Comparison of ENCODE assay signal across 1 cellular context in genomic region chr17:28357061-28357900, GRCh38.
A peak's percentile ranks its signal among the peaks of the same experiment; 100 is the strongest.
TF ChIP-seq lines count a peak whose summit lies in the region.

POLDIP2 (minus strand) TSS chr17:28357527; CDS start chr17:28357448, 79 bp downstream.

TF ChIP-seq in HepG2, 621 proteins besides CTCF, POLR2A, EP300 and RAD21 (continued from another document and continues in another):
- TF ChIP-seq, protein P1, sequence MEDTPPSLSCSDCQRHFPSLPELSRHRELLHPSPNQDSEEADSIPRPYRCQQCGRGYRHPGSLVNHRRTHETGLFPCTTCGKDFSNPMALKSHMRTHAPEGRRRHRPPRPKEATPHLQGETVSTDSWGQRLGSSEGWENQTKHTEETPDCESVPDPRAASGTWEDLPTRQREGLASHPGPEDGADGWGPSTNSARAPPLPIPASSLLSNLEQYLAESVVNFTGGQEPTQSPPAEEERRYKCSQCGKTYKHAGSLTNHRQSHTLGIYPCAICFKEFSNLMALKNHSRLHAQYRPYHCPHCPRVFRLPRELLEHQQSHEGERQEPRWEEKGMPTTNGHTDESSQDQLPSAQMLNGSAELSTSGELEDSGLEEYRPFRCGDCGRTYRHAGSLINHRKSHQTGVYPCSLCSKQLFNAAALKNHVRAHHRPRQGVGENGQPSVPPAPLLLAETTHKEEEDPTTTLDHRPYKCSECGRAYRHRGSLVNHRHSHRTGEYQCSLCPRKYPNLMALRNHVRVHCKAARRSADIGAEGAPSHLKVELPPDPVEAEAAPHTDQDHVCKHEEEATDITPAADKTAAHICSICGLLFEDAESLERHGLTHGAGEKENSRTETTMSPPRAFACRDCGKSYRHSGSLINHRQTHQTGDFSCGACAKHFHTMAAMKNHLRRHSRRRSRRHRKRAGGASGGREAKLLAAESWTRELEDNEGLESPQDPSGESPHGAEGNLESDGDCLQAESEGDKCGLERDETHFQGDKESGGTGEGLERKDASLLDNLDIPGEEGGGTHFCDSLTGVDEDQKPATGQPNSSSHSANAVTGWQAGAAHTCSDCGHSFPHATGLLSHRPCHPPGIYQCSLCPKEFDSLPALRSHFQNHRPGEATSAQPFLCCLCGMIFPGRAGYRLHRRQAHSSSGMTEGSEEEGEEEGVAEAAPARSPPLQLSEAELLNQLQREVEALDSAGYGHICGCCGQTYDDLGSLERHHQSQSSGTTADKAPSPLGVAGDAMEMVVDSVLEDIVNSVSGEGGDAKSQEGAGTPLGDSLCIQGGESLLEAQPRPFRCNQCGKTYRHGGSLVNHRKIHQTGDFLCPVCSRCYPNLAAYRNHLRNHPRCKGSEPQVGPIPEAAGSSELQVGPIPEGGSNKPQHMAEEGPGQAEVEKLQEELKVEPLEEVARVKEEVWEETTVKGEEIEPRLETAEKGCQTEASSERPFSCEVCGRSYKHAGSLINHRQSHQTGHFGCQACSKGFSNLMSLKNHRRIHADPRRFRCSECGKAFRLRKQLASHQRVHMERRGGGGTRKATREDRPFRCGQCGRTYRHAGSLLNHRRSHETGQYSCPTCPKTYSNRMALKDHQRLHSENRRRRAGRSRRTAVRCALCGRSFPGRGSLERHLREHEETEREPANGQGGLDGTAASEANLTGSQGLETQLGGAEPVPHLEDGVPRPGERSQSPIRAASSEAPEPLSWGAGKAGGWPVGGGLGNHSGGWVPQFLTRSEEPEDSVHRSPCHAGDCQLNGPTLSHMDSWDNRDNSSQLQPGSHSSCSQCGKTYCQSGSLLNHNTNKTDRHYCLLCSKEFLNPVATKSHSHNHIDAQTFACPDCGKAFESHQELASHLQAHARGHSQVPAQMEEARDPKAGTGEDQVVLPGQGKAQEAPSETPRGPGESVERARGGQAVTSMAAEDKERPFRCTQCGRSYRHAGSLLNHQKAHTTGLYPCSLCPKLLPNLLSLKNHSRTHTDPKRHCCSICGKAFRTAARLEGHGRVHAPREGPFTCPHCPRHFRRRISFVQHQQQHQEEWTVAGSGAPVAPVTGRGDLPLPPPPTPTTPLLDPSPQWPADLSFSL (CRISPR knock-in tag; IDR thresholded peaks at IDR 0.05), result no peak
- TF ChIP-seq CBX1 (IDR thresholded peaks at IDR 0.05; ENCODE audit: low read depth), result no peak
- TF ChIP-seq, protein P2, sequence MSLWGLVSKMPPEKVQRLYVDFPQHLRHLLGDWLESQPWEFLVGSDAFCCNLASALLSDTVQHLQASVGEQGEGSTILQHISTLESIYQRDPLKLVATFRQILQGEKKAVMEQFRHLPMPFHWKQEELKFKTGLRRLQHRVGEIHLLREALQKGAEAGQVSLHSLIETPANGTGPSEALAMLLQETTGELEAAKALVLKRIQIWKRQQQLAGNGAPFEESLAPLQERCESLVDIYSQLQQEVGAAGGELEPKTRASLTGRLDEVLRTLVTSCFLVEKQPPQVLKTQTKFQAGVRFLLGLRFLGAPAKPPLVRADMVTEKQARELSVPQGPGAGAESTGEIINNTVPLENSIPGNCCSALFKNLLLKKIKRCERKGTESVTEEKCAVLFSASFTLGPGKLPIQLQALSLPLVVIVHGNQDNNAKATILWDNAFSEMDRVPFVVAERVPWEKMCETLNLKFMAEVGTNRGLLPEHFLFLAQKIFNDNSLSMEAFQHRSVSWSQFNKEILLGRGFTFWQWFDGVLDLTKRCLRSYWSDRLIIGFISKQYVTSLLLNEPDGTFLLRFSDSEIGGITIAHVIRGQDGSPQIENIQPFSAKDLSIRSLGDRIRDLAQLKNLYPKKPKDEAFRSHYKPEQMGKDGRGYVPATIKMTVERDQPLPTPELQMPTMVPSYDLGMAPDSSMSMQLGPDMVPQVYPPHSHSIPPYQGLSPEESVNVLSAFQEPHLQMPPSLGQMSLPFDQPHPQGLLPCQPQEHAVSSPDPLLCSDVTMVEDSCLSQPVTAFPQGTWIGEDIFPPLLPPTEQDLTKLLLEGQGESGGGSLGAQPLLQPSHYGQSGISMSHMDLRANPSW (CRISPR knock-in tag; IDR thresholded peaks at IDR 0.05; ENCODE audit: borderline replicate concordance), result no peak
- 0 out of 2 replicates have a peak, but pooled peaks have one; percentile 26 for TF ChIP-seq RERE (CRISPR knock-in tag; IDR thresholded peaks at IDR 0.05; ENCODE audit: low read depth)
- TF ChIP-seq STAG1 (CRISPR knock-in tag; IDR thresholded peaks at IDR 0.05), result no peak
- TF ChIP-seq IRX3 (CRISPR knock-in tag; IDR thresholded peaks at IDR 0.05; ENCODE audit: borderline replicate concordance, low read depth), result no peak
- TF ChIP-seq PHF5A (CRISPR knock-in tag; IDR thresholded peaks at IDR 0.05; ENCODE audit: low read depth, unreplicated experiment), result peak; percentile 81
- TF ChIP-seq, protein P3, sequence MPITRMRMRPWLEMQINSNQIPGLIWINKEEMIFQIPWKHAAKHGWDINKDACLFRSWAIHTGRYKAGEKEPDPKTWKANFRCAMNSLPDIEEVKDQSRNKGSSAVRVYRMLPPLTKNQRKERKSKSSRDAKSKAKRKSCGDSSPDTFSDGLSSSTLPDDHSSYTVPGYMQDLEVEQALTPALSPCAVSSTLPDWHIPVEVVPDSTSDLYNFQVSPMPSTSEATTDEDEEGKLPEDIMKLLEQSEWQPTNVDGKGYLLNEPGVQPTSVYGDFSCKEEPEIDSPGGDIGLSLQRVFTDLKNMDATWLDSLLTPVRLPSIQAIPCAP (CRISPR knock-in tag; IDR thresholded peaks at IDR 0.05; ENCODE audit: low read depth), result no peak
- TF ChIP-seq, protein P4, sequence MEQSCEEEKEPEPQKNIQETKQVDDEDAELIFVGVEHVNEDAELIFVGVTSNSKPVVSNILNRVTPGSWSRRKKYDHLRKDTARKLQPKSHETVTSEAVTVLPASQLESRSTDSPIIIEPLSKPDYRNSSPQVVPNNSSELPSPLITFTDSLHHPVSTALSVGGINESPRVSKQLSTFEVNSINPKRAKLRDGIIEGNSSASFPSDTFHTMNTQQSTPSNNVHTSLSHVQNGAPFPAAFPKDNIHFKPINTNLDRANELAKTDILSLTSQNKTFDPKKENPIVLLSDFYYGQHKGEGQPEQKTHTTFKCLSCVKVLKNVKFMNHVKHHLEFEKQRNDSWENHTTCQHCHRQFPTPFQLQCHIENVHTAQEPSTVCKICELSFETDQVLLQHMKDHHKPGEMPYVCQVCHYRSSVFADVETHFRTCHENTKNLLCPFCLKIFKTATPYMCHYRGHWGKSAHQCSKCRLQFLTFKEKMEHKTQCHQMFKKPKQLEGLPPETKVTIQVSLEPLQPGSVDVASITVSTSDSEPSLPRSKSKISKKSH (CRISPR knock-in tag; IDR thresholded peaks at IDR 0.05; ENCODE audit: borderline replicate concordance), result no peak
- no peak for TF ChIP-seq SIN3A (IDR thresholded peaks at IDR 0.05; ENCODE audit: borderline replicate concordance, low read depth, low read length)
- peak; percentile 87 for TF ChIP-seq ZNF350 (CRISPR knock-in tag; IDR thresholded peaks at IDR 0.05; ENCODE audit: borderline replicate concordance, low read depth)
- TF ChIP-seq HNF4A (CRISPR knock-in tag; IDR thresholded peaks at IDR 0.05), result no peak; the same call in 1 of the 2 replicates
- peak; percentile 100 for TF ChIP-seq PHF20 (CRISPR knock-in tag; IDR thresholded peaks at IDR 0.05)
- peak; percentile 73; the same call in 1 of the 2 replicates for TF ChIP-seq MTF1 (CRISPR knock-in tag; IDR thresholded peaks at IDR 0.05)
- no peak for TF ChIP-seq KDM6A (CRISPR knock-in tag; IDR thresholded peaks at IDR 0.05; ENCODE audit: low read depth)
- no peak for TF ChIP-seq HOMEZ (CRISPR knock-in tag; IDR thresholded peaks at IDR 0.05; ENCODE audit: low read depth)
- TF ChIP-seq ZNF382 (CRISPR knock-in tag; IDR thresholded peaks at IDR 0.05; ENCODE audit: borderline replicate concordance), result no peak
- TF ChIP-seq ZNF839 (CRISPR knock-in tag; IDR thresholded peaks at IDR 0.05; ENCODE audit: borderline replicate concordance), result no peak
- TF ChIP-seq SMAD3 (CRISPR knock-in tag; IDR thresholded peaks at IDR 0.05), result peak; percentile 86
- no peak for TF ChIP-seq ZNF318 (CRISPR knock-in tag; IDR thresholded peaks at IDR 0.05)
- peak; percentile 87; the same call in 1 of the 2 replicates for TF ChIP-seq KDM5B (CRISPR knock-in tag; IDR thresholded peaks at IDR 0.05; ENCODE audit: borderline replicate concordance)
